ENCODE assay signal across 8 cellular contexts in the genomic region with DNA sequence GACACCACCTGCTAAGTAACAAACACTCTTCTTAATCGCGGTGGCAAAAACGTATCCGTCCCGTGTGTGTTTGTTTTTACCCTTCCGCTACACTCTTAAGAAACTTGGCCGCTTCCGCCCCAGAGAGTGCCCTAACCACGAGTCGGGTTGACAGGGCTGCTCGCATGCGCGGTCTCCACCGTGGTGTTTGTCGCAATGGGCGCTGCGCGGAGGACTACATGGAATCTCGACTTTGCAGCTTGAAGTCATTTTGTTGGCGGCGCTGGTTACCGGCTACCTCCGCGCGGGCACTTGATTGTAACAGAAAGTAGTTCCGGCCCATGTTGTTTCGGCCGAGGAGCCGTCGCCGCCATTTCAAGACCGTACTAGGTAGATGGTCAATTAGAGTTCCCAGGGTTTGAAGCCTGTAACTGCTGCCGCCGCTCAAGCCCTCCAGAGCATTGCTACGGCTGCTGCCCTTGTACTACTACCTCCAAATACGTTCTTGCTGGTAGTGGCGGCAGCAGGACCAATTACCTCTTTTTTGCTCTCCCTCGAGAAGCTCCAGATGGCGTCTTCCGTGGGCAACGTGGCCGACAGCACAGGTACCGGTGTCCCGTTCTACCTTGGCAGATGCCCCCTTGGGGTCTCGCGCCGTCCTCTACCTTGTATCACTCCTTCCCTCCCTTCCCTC. TPM values are rescaled to one million over a fixed set of nuclear protein-coding genes. Genes with fewer than 3 reads are reported as not detected.
DNase-seq lines count a peak whose midpoint lies in the region; ATAC-seq and TF ChIP-seq lines count a peak whose summit lies in the region.

OGT (plus strand) TSS at position 352 of the 673 bp plus-strand sequence; CDS start at position 548, 196 bp downstream.

- no peaks in the 10 kb centered on the region for H3K9me3 ChIP-seq in MG63

- no peaks in the 10 kb centered on the region for H3K9me3 Mint-ChIP-seq in natural killer cell treated with Interleukin-12 subunit alpha and Interleukin-12 subunit beta and Interleukin-15 and Interleukin-18, amount 100 ng/mL, for 72 hours

- peak within 1 kb of the TSS; percentile 87 for H3K4me3 ChIP-seq in H7 (ENCODE audit: insufficient read depth, low read depth, low read length)
- H3K4me3 ChIP-seq in MG63, result peak within 1 kb of the TSS; percentile 72
- peak within 1 kb of the TSS; percentile 91 for H3K4me3 ChIP-seq in fibroblast of the aortic adventitia (ENCODE audit: low read depth, low read length)

- peaks cover 25% of the 10 kb centered on the region for H3K36me3 Mint-ChIP-seq in natural killer cell treated with Interleukin-12 subunit alpha and Interleukin-12 subunit beta and Interleukin-15 and Interleukin-18, amount 100 ng/mL, for 72 hours

- ATAC-seq in natural killer cell treated with Interleukin-12 subunit alpha and Interleukin-12 subunit beta and Interleukin-15 and Interleukin-18, amount 100 ng/mL, for 72 hours, result peak; percentile 90 to 94

- peak within 1 kb of the TSS; percentile 96 to 99 for H3K27ac Mint-ChIP-seq in natural killer cell treated with Interleukin-12 subunit alpha and Interleukin-12 subunit beta and Interleukin-15 and Interleukin-18, amount 100 ng/mL, for 72 hours

- H3K4me1 Mint-ChIP-seq in natural killer cell treated with Interleukin-12 subunit alpha and Interleukin-12 subunit beta and Interleukin-15 and Interleukin-18, amount 100 ng/mL, for 72 hours (ENCODE audit: low read depth in 2 of 2), result peaks cover 16 to 22% of the 10 kb centered on the region in 2 donors

- no peaks in the 10 kb centered on the region for H3K36me3 ChIP-seq in H7 (replicated peaks; ENCODE audit: control insufficient read depth, insufficient read depth, low read length)
- H3K36me3 ChIP-seq in MG63, result peaks cover 7% of the 10 kb centered on the region

- H3K4me3 Mint-ChIP-seq in natural killer cell treated with Interleukin-12 subunit alpha and Interleukin-12 subunit beta and Interleukin-15 and Interleukin-18, amount 100 ng/mL, for 72 hours, result peak within 1 kb of the TSS; percentile 99

- peaks cover 0 to 5% of the 10 kb centered on the region in 2 donors for H3K27me3 Mint-ChIP-seq in natural killer cell treated with Interleukin-12 subunit alpha and Interleukin-12 subunit beta and Interleukin-15 and Interleukin-18, amount 100 ng/mL, for 72 hours

- peak; percentile 97 for DNase-seq in ELR (ENCODE audit: low read depth)
- peak; percentile 72 for DNase-seq in H7
- peak; percentile 96 for DNase-seq in MG63
- peak; percentile 82 to 88 for DNase-seq in SHP77 (lab: John Stamatoyannopoulos, UW)
- peak; percentile 89 for DNase-seq in activated effector memory CD4-positive, alpha-beta T cell treated with Interleukin-2 at 50 U/mL for 16 hours
- DNase-seq in fibroblast of the aortic adventitia (ENCODE audit: low read depth), result peak; percentile 98
- peak; percentile 95 for DNase-seq in natural killer cell treated with Interleukin-12 subunit alpha and Interleukin-12 subunit beta and Interleukin-15 and Interleukin-18, amount 100 ng/mL, for 72 hours (ENCODE audit: low spot score)
- DNase-seq in stimulated activated naive CD4-positive, alpha-beta T cell treated with Interleukin-2 at 50 U/mL for 16 hours (lab: John Stamatoyannopoulos, UW), result peak; percentile 92

- H3K27me3 ChIP-seq in H7 (ENCODE audit: control insufficient read depth, insufficient read depth, low read length) (no peaks in the 10 kb centered on the region), MG63 (no peaks in the 10 kb centered on the region)

- no peak for TF ChIP-seq CTCF in fibroblast of the aortic adventitia (IDR thresholded peaks at IDR 0.05; ENCODE audit: insufficient read depth, low read length)

RNA-seq across cellular contexts. Expression of gene OGT, which starts in this region (rescaled TPM):
- total RNA-seq in H7 (2014; rRNA removed; shearing (Covaris generic)), result 74.9 and 88.1 TPM in 2 replicates
- 47.0 and 68.8 TPM in 2 replicates for total RNA-seq in MG63 (2014; rRNA removed; shearing (Covaris generic); ENCODE audit: low replicate concordance)
- 93.7 and 174 TPM in 2 replicates for total RNA-seq in fibroblast of the aortic adventitia (ENCODE audit: low replicate concordance)
- total RNA-seq in natural killer cell treated with Interleukin-12 subunit alpha and Interleukin-12 subunit beta and Interleukin-15 and Interleukin-18, amount 100 ng/mL, for 72 hours, result 100 to 1,000 TPM; 309 to 356 TPM

Comparison
In these comparisons a context has a peak if more than half of its experiments do, and no peak if none do; other contexts are left out.
1. Peak in every context shown above with its lines: DNase-seq, ATAC-seq and H3K4me3 ChIP-seq.